ENCODE assay signal across 1 cellular context in the genomic region with DNA sequence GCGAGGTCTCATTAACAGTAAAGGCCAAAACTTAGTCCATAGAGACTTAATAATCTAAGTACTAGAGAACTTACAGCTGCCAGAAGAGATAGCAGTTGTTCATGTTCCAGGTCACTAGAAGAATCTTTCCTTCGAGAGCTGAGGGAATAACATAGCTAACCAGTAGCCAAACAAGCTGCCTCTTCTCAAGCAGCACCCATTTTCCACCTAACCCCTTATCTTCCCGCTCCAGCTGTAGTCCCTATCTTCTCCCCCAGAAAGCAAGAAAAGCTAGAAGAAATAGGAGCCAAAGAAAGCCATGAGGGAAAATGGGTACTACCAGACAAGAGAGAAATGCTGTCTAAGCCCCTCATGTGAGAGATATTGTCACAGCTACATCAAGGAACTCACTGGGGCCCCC.
A peak's percentile ranks its signal among the peaks of the same experiment; 100 is the strongest.
TF ChIP-seq lines count a peak whose summit lies in the region.

No MANE protein-coding gene starts in this region.

TF ChIP-seq in K562, 482 proteins besides CTCF, POLR2A, EP300 and RAD21 (continued from another document and continues in another):
- TF ChIP-seq, protein P1, sequence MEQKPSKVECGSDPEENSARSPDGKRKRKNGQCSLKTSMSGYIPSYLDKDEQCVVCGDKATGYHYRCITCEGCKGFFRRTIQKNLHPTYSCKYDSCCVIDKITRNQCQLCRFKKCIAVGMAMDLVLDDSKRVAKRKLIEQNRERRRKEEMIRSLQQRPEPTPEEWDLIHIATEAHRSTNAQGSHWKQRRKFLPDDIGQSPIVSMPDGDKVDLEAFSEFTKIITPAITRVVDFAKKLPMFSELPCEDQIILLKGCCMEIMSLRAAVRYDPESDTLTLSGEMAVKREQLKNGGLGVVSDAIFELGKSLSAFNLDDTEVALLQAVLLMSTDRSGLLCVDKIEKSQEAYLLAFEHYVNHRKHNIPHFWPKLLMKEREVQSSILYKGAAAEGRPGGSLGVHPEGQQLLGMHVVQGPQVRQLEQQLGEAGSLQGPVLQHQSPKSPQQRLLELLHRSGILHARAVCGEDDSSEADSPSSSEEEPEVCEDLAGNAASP (IDR thresholded peaks at IDR 0.05) = no peak
- TF ChIP-seq ZNF830 (CRISPR knock-in tag; IDR thresholded peaks at IDR 0.05) = no peak
- TF ChIP-seq TBP (optimal IDR thresholded peaks at IDR 0.05; ENCODE audit: low read depth, low read length) = no peak
- TF ChIP-seq, protein P2, sequence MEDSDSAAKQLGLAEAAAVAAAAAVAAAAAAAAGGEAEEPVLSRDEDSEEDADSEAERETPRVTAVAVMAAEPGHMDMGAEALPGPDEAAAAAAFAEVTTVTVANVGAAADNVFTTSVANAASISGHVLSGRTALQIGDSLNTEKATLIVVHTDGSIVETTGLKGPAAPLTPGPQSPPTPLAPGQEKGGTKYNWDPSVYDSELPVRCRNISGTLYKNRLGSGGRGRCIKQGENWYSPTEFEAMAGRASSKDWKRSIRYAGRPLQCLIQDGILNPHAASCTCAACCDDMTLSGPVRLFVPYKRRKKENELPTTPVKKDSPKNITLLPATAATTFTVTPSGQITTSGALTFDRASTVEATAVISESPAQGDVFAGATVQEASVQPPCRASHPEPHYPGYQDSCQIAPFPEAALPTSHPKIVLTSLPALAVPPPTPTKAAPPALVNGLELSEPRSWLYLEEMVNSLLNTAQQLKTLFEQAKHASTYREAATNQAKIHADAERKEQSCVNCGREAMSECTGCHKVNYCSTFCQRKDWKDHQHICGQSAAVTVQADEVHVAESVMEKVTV (CRISPR knock-in tag; IDR thresholded peaks at IDR 0.05) = no peak
- TF ChIP-seq, protein P3, sequence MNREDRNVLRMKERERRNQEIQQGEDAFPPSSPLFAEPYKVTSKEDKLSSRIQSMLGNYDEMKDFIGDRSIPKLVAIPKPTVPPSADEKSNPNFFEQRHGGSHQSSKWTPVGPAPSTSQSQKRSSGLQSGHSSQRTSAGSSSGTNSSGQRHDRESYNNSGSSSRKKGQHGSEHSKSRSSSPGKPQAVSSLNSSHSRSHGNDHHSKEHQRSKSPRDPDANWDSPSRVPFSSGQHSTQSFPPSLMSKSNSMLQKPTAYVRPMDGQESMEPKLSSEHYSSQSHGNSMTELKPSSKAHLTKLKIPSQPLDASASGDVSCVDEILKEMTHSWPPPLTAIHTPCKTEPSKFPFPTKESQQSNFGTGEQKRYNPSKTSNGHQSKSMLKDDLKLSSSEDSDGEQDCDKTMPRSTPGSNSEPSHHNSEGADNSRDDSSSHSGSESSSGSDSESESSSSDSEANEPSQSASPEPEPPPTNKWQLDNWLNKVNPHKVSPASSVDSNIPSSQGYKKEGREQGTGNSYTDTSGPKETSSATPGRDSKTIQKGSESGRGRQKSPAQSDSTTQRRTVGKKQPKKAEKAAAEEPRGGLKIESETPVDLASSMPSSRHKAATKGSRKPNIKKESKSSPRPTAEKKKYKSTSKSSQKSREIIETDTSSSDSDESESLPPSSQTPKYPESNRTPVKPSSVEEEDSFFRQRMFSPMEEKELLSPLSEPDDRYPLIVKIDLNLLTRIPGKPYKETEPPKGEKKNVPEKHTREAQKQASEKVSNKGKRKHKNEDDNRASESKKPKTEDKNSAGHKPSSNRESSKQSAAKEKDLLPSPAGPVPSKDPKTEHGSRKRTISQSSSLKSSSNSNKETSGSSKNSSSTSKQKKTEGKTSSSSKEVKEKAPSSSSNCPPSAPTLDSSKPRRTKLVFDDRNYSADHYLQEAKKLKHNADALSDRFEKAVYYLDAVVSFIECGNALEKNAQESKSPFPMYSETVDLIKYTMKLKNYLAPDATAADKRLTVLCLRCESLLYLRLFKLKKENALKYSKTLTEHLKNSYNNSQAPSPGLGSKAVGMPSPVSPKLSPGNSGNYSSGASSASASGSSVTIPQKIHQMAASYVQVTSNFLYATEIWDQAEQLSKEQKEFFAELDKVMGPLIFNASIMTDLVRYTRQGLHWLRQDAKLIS (CRISPR knock-in tag; IDR thresholded peaks at IDR 0.05) = no peak
- TF ChIP-seq, protein P4, sequence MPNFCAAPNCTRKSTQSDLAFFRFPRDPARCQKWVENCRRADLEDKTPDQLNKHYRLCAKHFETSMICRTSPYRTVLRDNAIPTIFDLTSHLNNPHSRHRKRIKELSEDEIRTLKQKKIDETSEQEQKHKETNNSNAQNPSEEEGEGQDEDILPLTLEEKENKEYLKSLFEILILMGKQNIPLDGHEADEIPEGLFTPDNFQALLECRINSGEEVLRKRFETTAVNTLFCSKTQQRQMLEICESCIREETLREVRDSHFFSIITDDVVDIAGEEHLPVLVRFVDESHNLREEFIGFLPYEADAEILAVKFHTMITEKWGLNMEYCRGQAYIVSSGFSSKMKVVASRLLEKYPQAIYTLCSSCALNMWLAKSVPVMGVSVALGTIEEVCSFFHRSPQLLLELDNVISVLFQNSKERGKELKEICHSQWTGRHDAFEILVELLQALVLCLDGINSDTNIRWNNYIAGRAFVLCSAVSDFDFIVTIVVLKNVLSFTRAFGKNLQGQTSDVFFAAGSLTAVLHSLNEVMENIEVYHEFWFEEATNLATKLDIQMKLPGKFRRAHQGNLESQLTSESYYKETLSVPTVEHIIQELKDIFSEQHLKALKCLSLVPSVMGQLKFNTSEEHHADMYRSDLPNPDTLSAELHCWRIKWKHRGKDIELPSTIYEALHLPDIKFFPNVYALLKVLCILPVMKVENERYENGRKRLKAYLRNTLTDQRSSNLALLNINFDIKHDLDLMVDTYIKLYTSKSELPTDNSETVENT (CRISPR knock-in tag; IDR thresholded peaks at IDR 0.05) = no peak
- peak; percentile 50; the same call in 1 of the 2 replicates for TF ChIP-seq FOXM1 (IDR thresholded peaks at IDR 0.05; ENCODE audit: low read depth)
- no peak for TF ChIP-seq FOXM1 (CRISPR knock-in tag; IDR thresholded peaks at IDR 0.05; ENCODE audit: low read depth)
- no peak for TF ChIP-seq SIX5 (IDR thresholded peaks at IDR 0.05; ENCODE audit: borderline replicate concordance in 1 of 2, insufficient read depth in 1 of 2, low read depth in 1 of 2, low read length in 2 of 2)
- TF ChIP-seq ZNF644 (tag; IDR thresholded peaks at IDR 0.05; ENCODE audit: low read depth) = no peak
- peak; percentile 59 for TF ChIP-seq NFIC (IDR thresholded peaks at IDR 0.05)
- no peak for TF ChIP-seq PCBP1 (IDR thresholded peaks at IDR 0.05; ENCODE audit: low read depth, low read length, poor library complexity, severe bottlenecking)
- TF ChIP-seq, protein P5, sequence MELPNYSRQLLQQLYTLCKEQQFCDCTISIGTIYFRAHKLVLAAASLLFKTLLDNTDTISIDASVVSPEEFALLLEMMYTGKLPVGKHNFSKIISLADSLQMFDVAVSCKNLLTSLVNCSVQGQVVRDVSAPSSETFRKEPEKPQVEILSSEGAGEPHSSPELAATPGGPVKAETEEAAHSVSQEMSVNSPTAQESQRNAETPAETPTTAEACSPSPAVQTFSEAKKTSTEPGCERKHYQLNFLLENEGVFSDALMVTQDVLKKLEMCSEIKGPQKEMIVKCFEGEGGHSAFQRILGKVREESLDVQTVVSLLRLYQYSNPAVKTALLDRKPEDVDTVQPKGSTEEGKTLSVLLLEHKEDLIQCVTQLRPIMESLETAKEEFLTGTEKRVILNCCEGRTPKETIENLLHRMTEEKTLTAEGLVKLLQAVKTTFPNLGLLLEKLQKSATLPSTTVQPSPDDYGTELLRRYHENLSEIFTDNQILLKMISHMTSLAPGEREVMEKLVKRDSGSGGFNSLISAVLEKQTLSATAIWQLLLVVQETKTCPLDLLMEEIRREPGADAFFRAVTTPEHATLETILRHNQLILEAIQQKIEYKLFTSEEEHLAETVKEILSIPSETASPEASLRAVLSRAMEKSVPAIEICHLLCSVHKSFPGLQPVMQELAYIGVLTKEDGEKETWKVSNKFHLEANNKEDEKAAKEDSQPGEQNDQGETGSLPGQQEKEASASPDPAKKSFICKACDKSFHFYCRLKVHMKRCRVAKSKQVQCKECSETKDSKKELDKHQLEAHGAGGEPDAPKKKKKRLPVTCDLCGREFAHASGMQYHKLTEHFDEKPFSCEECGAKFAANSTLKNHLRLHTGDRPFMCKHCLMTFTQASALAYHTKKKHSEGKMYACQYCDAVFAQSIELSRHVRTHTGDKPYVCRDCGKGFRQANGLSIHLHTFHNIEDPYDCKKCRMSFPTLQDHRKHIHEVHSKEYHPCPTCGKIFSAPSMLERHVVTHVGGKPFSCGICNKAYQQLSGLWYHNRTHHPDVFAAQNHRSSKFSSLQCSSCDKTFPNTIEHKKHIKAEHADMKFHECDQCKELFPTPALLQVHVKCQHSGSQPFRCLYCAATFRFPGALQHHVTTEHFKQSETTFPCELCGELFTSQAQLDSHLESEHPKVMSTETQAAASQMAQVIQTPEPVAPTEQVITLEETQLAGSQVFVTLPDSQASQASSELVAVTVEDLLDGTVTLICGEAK (IDR thresholded peaks at IDR 0.05) = no peak
- TF ChIP-seq, protein P5 (CRISPR knock-in tag; IDR thresholded peaks at IDR 0.05) = no peak
- TF ChIP-seq, protein P6, sequence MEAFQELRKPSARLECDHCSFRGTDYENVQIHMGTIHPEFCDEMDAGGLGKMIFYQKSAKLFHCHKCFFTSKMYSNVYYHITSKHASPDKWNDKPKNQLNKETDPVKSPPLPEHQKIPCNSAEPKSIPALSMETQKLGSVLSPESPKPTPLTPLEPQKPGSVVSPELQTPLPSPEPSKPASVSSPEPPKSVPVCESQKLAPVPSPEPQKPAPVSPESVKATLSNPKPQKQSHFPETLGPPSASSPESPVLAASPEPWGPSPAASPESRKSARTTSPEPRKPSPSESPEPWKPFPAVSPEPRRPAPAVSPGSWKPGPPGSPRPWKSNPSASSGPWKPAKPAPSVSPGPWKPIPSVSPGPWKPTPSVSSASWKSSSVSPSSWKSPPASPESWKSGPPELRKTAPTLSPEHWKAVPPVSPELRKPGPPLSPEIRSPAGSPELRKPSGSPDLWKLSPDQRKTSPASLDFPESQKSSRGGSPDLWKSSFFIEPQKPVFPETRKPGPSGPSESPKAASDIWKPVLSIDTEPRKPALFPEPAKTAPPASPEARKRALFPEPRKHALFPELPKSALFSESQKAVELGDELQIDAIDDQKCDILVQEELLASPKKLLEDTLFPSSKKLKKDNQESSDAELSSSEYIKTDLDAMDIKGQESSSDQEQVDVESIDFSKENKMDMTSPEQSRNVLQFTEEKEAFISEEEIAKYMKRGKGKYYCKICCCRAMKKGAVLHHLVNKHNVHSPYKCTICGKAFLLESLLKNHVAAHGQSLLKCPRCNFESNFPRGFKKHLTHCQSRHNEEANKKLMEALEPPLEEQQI (IDR thresholded peaks at IDR 0.05) = no peak
- TF ChIP-seq, protein P7, sequence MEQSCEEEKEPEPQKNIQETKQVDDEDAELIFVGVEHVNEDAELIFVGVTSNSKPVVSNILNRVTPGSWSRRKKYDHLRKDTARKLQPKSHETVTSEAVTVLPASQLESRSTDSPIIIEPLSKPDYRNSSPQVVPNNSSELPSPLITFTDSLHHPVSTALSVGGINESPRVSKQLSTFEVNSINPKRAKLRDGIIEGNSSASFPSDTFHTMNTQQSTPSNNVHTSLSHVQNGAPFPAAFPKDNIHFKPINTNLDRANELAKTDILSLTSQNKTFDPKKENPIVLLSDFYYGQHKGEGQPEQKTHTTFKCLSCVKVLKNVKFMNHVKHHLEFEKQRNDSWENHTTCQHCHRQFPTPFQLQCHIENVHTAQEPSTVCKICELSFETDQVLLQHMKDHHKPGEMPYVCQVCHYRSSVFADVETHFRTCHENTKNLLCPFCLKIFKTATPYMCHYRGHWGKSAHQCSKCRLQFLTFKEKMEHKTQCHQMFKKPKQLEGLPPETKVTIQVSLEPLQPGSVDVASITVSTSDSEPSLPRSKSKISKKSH (CRISPR knock-in tag; IDR thresholded peaks at IDR 0.05) = no peak
- no peak for TF ChIP-seq EZH2 (IDR thresholded peaks at IDR 0.05; ENCODE audit: borderline replicate concordance, low read depth, low read length)
- TF ChIP-seq POLR3G (IDR thresholded peaks at IDR 0.05; ENCODE audit: extremely low read depth, insufficient read length, insufficient replicate concordance) = no peak
- no peak for TF ChIP-seq YBX1 (IDR thresholded peaks at IDR 0.05)
- no peak for TF ChIP-seq ZNF561 (CRISPR knock-in tag; conservative IDR thresholded peaks at IDR 0.05)
- TF ChIP-seq MYNN (IDR thresholded peaks at IDR 0.05) = no peak
- TF ChIP-seq MYNN (CRISPR knock-in tag; IDR thresholded peaks at IDR 0.05) = no peak
